In the genomic region with DNA sequence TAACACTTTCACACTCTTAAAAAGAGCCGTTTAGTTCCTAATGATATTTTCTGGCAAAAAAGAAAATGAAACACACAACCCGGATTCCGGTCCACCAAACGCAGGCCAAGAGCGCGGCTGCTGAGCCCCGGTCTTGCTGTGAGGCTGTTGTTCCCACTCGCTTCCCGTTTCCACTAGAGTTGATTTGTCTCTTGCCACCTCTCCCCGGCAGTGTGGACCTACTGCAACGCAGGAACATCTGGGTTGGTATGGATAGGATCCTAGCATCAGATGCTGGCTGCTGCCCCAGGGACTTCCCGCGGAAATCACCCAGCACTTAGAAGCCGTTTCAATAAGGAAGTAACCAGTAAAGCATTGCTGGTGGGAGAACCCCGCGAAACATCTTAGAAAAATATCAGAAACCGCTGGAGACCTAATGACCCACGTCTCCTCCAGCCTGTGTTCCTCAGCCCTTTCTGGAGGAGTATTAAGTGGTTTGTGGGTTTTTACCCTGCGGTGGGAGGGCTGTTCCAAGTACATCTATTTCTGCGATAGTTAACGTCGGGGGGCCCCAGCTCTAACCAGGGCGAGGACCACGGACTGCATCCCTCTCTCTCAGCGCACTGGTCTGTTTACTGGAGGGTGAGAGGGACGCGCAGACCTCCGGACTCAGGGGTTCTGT, we compare ENCODE assay signal across 8 cellular contexts.
A peak's percentile ranks its signal among the peaks of the same experiment; 100 is the strongest.
DNase-seq lines count a peak whose midpoint lies in the region; ATAC-seq lines count a peak whose summit lies in the region.

No MANE protein-coding gene starts in this region.

- H3K27me3 ChIP-seq in layer of hippocampus (ENCODE audit: control insufficient read depth, insufficient read depth, low read length), result no peaks in the 10 kb centered on the region

- DNase-seq in AML-193 (lab: John Stamatoyannopoulos, UW), result peak; percentile 53 to 65
- peak; percentile 62 for DNase-seq in T-helper 22 cell (ENCODE audit: low read depth)
- peak; percentile 15 for DNase-seq in brain pericyte (ENCODE audit: low read depth, low spot score)
- DNase-seq in stimulated activated CD4-positive, alpha-beta T cell treated with anti-CD3 and anti-CD28 coated beads, Interleukin-2, amount 100 ng/mL, for 48 hours, result peak; percentile 52 to 53
- no peak for DNase-seq in NCI-H82 treated with DMSO at 0.1 percent for 48 hours (lab: John Stamatoyannopoulos, UW; ENCODE audit: unreplicated experiment)

- peak overlapping the region; percentile 92 for H3K27ac ChIP-seq in layer of hippocampus (ENCODE audit: low read depth, low read length)

- ATAC-seq in GM19324 (IDR thresholded peaks at IDR 0.05; ENCODE audit: low FRiP score, unreplicated experiment), result peak; percentile 52
- ATAC-seq in HG03457 (IDR thresholded peaks at IDR 0.05; ENCODE audit: unreplicated experiment), result peak; percentile 68
